Comparison of ENCODE assay signal across 8 cellular contexts in the genomic region with DNA sequence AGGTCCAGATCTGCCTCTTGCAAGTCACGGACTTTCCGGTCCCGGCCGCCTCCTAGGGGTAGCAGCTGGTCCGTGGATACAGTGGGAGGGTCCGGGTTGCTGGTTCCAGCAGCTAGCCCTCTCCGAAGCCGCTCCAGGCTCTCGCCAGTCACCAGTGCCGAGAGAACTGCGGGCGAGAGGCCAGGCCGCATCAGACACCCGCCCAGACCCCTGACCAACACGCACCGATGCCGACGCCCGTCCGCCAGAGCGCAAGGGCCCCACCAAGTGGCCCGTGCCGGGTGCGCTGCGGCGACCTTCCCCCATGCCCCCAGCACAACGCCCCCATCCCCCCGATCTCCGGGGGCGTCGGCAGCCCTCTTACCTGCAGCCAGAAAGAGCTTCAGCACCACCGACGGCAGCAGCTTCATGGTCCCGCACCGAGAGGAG. TPM values are rescaled to one million over a fixed set of nuclear protein-coding genes. Genes with fewer than 3 reads are reported as not detected.
DNase-seq lines count a peak whose midpoint lies in the region; ATAC-seq, FAIRE-seq and TF ChIP-seq lines count a peak whose summit lies in the region.

No MANE protein-coding gene starts in this region.

- H3K4me3 ChIP-seq in DOHH2 (ENCODE audit: low read length) (peak overlapping the region; percentile 64), left ventricle myocardium inferior (peak overlapping the region; percentile 75), pancreas (peak overlapping the region; percentile 55 to 79 (median 63))

- no peaks in the 10 kb centered on the region for H3F3A ChIP-seq in DOHH2 (ENCODE audit: control insufficient read depth, insufficient read depth)

- H3K4me2 ChIP-seq in DOHH2 (ENCODE audit: low read length) = peak overlapping the region; percentile 81

- no peak for FAIRE-seq in pancreas (lab: Jason Lieb, UNC)

- TF ChIP-seq CTCF in DOHH2 (IDR thresholded peaks at IDR 0.05; ENCODE audit: low read depth, low read length, poor library complexity, severe bottlenecking) = no peak
- TF ChIP-seq CTCF in left ventricle myocardium inferior (IDR thresholded peaks at IDR 0.05; ENCODE audit: borderline replicate concordance) = peak; percentile 58
- TF ChIP-seq CTCF in pancreas (IDR thresholded peaks at IDR 0.05) = no peak

- H3K36me3 ChIP-seq in DOHH2 (ENCODE audit: control insufficient read depth, low read length) (no peaks in the 10 kb centered on the region), left ventricle myocardium inferior (peaks cover 13% of the 10 kb centered on the region), pancreas (no peaks in the 10 kb centered on the region)

- H3K9me2 ChIP-seq in DOHH2 (replicated peaks; ENCODE audit: control insufficient read depth, low read length) = no peaks in the 10 kb centered on the region

- H3K27ac ChIP-seq in DOHH2 (ENCODE audit: low read depth, low read length) (no peak overlapping the region), left ventricle myocardium inferior (replicated peaks) (peak overlapping the region; percentile 92), pancreas (peak overlapping the region; percentile 53 to 76 (median 68))

- H3K4me1 ChIP-seq in DOHH2 (ENCODE audit: control insufficient read depth, low read length) (peaks cover 52% of the 10 kb centered on the region), left ventricle myocardium inferior (peaks cover 74% of the 10 kb centered on the region), pancreas (peaks cover 0 to 18% (median 16%) of the 10 kb centered on the region in 3 donors)

- ATAC-seq in GM21381 (IDR thresholded peaks at IDR 0.05; ENCODE audit: unreplicated experiment) = peak; percentile 10
- ATAC-seq in pancreas = peak; percentile 57 to 73 (median 66)

- intact Hi-C loops in left ventricle myocardium inferior (cut with micrococcal nuclease) (no loop called here), pancreas (cut with DNase I) (loop anchor here in 1 of 3 donors (5.0 kb wide), 2 partner anchors 104 to 174 kb away; no protein-coding TSS in a partner anchor)

- no peaks in the 10 kb centered on the region for H3K79me2 ChIP-seq in DOHH2 (ENCODE audit: control insufficient read depth, low read length)

- H3K27me3 ChIP-seq in DOHH2 (ENCODE audit: control insufficient read depth, low read length) = peaks cover 30% of the 10 kb centered on the region
- no peaks in the 10 kb centered on the region for H3K27me3 ChIP-seq in left ventricle myocardium inferior (ENCODE audit: low read depth)
- H3K27me3 ChIP-seq in pancreas = no peaks in the 10 kb centered on the region

- H4K20me1 ChIP-seq in DOHH2 (ENCODE audit: control insufficient read depth, insufficient read depth, low read depth, low read length) = no peaks in the 10 kb centered on the region

- 2 to 5% methylated on average over 35 of the region's 35 CpGs for WGBS in pancreas, 2 donors

- no peaks in the 10 kb centered on the region for H3K9me3 ChIP-seq in DOHH2 (ENCODE audit: control insufficient read depth, insufficient read depth, low read length)
- H3K9me3 ChIP-seq in left ventricle myocardium inferior (replicated peaks) = no peaks in the 10 kb centered on the region
- no peaks in the 10 kb centered on the region for H3K9me3 ChIP-seq in pancreas

- DNase-seq in LHCN-M2 (ENCODE audit: low read depth) (peak; percentile 39), amniotic epithelial cell (ENCODE audit: low read depth) (peak; percentile 43), left ventricle myocardium inferior (peak; percentile 73), pancreas (peak; percentile 49 to 85 (median 66))
- DNase-seq in stimulated activated CD4-positive, alpha-beta T cell treated with anti-CD3 and anti-CD28 coated beads, Interleukin-15, amount 100 ng/mL, for 24 hours = no peak
- no peak for DNase-seq in activated CD4-positive, CD25-positive, alpha-beta regulatory T cell treated with anti-CD3 and anti-CD28 coated beads, Interleukin-2, amount 50 U/mL, for 72 hours

RNA-seq across cellular contexts. Expression of a gene that starts 0.5 kb away (rescaled TPM):
- total RNA-seq in LHCN-M2 (2014; rRNA removed) (1.8 and 1.9 TPM in 2 replicates), left ventricle myocardium inferior (27.2 TPM), pancreas (1 to 10 TPM in 5 of 6 donors, under 1 TPM in 1; 0.97 to 5.0 (median 1.7) TPM)
- polyA plus RNA-seq in LHCN-M2 (2012) = 5.0 TPM
- 1 to 10 TPM; 1.9 to 3.1 TPM for polyA plus RNA-seq in pancreas

RNA-seq across cellular contexts. Expression of a gene that starts 14.1 kb away (rescaled TPM):
- total RNA-seq in LHCN-M2 (2014; rRNA removed) = not detected in 2 replicates
- not detected for polyA plus RNA-seq in LHCN-M2 (2012)
- total RNA-seq in left ventricle myocardium inferior = 0.44 TPM
- under 1 TPM in 4 of 6 donors, not detected in 2; 0.12 to 0.32 (median 0.23) TPM for total RNA-seq in pancreas
- polyA plus RNA-seq in pancreas = 1 to 10 TPM in 1 of 2 donors, under 1 TPM in 1; 0.89 to 1.0 TPM

RNA-seq across cellular contexts. Expression of a gene that starts 43.0 kb away (rescaled TPM):
- total RNA-seq in LHCN-M2 (2014; rRNA removed) = 82.8 and 85.9 TPM in 2 replicates
- polyA plus RNA-seq in LHCN-M2 (2012) = 92.3 TPM
- total RNA-seq in left ventricle myocardium inferior = 68.7 TPM
- 10 to 100 TPM; 10.5 to 26.3 (median 15.0) TPM for total RNA-seq in pancreas
- polyA plus RNA-seq in pancreas = 10 to 100 TPM; 38.9 to 43.9 TPM

RNA-seq across cellular contexts. Expression of a gene that starts 55.7 kb away (rescaled TPM):
- total RNA-seq in LHCN-M2 (2014; rRNA removed) (35.7 and 37.2 TPM in 2 replicates), left ventricle myocardium inferior (58.5 TPM), pancreas (10 to 100 TPM; 56.0 to 77.7 (median 64.0) TPM)
- 24.8 TPM for polyA plus RNA-seq in LHCN-M2 (2012)
- 10 to 100 TPM; 56.4 to 76.1 TPM for polyA plus RNA-seq in pancreas

Comparison
In these comparisons a context has a peak if more than half of its experiments do, and no peak if none do; other contexts are left out.
1. DNase-seq: peak in LHCN-M2 (single experiment), amniotic epithelial cell (single experiment), left ventricle myocardium inferior (single experiment) and pancreas (6 of 6); none in stimulated activated CD4-positive, alpha-beta T cell treated with anti-CD3 and anti-CD28 coated beads, Interleukin-15, amount 100 ng/mL, for 24 hours (single experiment) and activated CD4-positive, CD25-positive, alpha-beta regulatory T cell treated with anti-CD3 and anti-CD28 coated beads, Interleukin-2, amount 50 U/mL, for 72 hours (single experiment).
2. Peak in every context shown above with its lines, with median percentiles within 50 percentile points of each other: H3K4me3 ChIP-seq.